Comparison of ENCODE assay signal across 15 cellular contexts in genomic region chr13:110305544-110305943, GRCh38. TPM values are rescaled to one million over a fixed set of nuclear protein-coding genes. Genes with fewer than 3 reads are reported as not detected.
A peak's percentile ranks its signal among the peaks of the same experiment; 100 is the strongest.
DNase-seq lines count a peak whose midpoint lies in the region; ATAC-seq and TF ChIP-seq lines count a peak whose summit lies in the region.
"Had no signal": no experiment of that assay in that cellular context is flagged by ENCODE, and none has a peak within 500 bp of the region (broad histone marks: within the 10 kb centered on the region; RNA-seq: fewer than 3 reads in every experiment).

No MANE protein-coding gene starts in this region.

- intact Hi-C loops in A673 (cut with micrococcal nuclease; ENCODE audit: unreplicated experiment) = loop anchor here (5.0 kb wide), 1 partner anchor 57 kb away; no protein-coding TSS in a partner anchor
- intact Hi-C loops in ovary (cut with DNase I) = loop anchor here (5.0 to 10.0 kb wide), 6 partner anchors 51 to 109 kb away; no protein-coding TSS in a partner anchor

- no peaks in the 10 kb centered on the region for H3K9me3 ChIP-seq in A673 (ENCODE audit: low read depth, low read length, poor library complexity, severe bottlenecking)
- no peaks in the 10 kb centered on the region for H3K9me3 ChIP-seq in T-helper 17 cell (ENCODE audit: control insufficient read depth, low read length, poor library complexity, severe bottlenecking)
- no peaks in the 10 kb centered on the region for H3K9me3 ChIP-seq in ovary

- no peak overlapping the region for H3K27ac Mint-ChIP-seq in T-helper 17 cell

- H3K36me3 Mint-ChIP-seq in T-helper 17 cell (ENCODE audit: low read depth) = peaks cover 10% of the 10 kb centered on the region

- WGBS in ovary, 3 donors = 27 to 40% (median 38%) methylated on average over 2 of the region's 2 CpGs

- H3K27me3 ChIP-seq in A673 (replicated peaks; ENCODE audit: insufficient read depth, low read depth, low read length, poor library complexity) = no peaks in the 10 kb centered on the region
- H3K27me3 ChIP-seq in ovary = no peaks in the 10 kb centered on the region

- H3K27me3 Mint-ChIP-seq in T-helper 17 cell = peaks cover 74% of the 10 kb centered on the region

- DNase-seq in A673 (ENCODE audit: low spot score) = no peak
- no peak for DNase-seq in T-helper 17 cell
- DNase-seq in fibroblast of villous mesenchyme (ENCODE audit: low read depth) = no peak
- no peak for DNase-seq in ovary
- no peak for DNase-seq in glomerular visceral epithelial cell (ENCODE audit: extremely low spot score)
- no peak for DNase-seq in hippocampal formation (lab: John Stamatoyannopoulos, UW)
- no peak for DNase-seq in NCI-H2227 treated with DMSO at 0.1 percent for 48 hours (lab: John Stamatoyannopoulos, UW)
- DNase-seq: activated effector memory CD4-positive, alpha-beta T cell treated with Interleukin-2 at 50 U/mL for 16 hours; AML-193; effector CD8-positive, alpha-beta T cell; NCI-H2081; RPMI8226; stimulated activated CD4-positive, alpha-beta T cell treated with anti-CD3 and anti-CD28 coated beads, Interleukin-2, amount 100 ng/mL, for 24 hours had no signal

- H3K4me1 ChIP-seq in A673 (ENCODE audit: insufficient read depth, low read length, poor library complexity, severe bottlenecking) (peaks cover 35% of the 10 kb centered on the region), ovary (ENCODE audit: insufficient read depth) (peaks cover 24% of the 10 kb centered on the region)

- TF ChIP-seq CTCF in A673 (conservative IDR thresholded peaks at IDR 0.05; ENCODE audit: low read depth, low read length) = no peak
- no peak for TF ChIP-seq CTCF in fibroblast of villous mesenchyme (IDR thresholded peaks at IDR 0.05; ENCODE audit: insufficient read depth, low read depth, low read length)
- TF ChIP-seq CTCF in ovary (IDR thresholded peaks at IDR 0.05) = no peak

- TF ChIP-seq POLR2A in ovary (IDR thresholded peaks at IDR 0.05) = no peak

- peaks cover 12% of the 10 kb centered on the region for H3K4me1 Mint-ChIP-seq in T-helper 17 cell

- H3K27ac ChIP-seq in A673 (ENCODE audit: low read depth, low read length, poor library complexity, severe bottlenecking) (no peak overlapping the region), ovary (peak overlapping the region in 1 of 2 donors; percentile 93)

- no peak for ATAC-seq in T-helper 17 cell
- ATAC-seq in HG03097 (IDR thresholded peaks at IDR 0.05; ENCODE audit: low FRiP score, unreplicated experiment) = no peak
- ATAC-seq: activated CD4-positive, CD25-positive, alpha-beta regulatory T cell treated with anti-CD3 and anti-CD28 coated beads, Interleukin-2, amount 50 U/mL, for 24 hours had no signal

- CTCF ChIA-PET in A673 (lab: Charles Lee) = no interaction called here

- H3K36me3 ChIP-seq in A673 (ENCODE audit: insufficient read depth, low read length, poor library complexity, severe bottlenecking) (no peaks in the 10 kb centered on the region), ovary (no peaks in the 10 kb centered on the region)

- H3K4me3 Mint-ChIP-seq in T-helper 17 cell = peak overlapping the region; percentile 58

- POLR2A ChIA-PET in A673 (lab: Charles Lee; ENCODE audit: low non-redundant PET) = no interaction called here

- TSS peak; percentile 53 for BruUV-seq in A673 (replicated peaks; lab: Mats Ljungman, UMichigan)

- no peak for TF ChIP-seq EP300 in ovary (IDR thresholded peaks at IDR 0.05)

- H3K4me3 ChIP-seq in A673 (ENCODE audit: low read depth, low read length, poor library complexity, severe bottlenecking) (peak overlapping the region; percentile 98), fibroblast of villous mesenchyme (ENCODE audit: low read depth, low read length) (peak overlapping the region; percentile 88), ovary (peak overlapping the region; percentile 85)

RNA-seq across cellular contexts. Expression of gene COL4A1, which starts 1.4 kb away (rescaled TPM):
- total RNA-seq in A673 (2021) = 83.9 and 86.0 TPM in 2 replicates
- under 1 TPM in 1 of 2 donors, not detected in 1; 0.37 TPM for total RNA-seq in T-helper 17 cell
- total RNA-seq in fibroblast of villous mesenchyme = 1,391 and 1,673 TPM in 2 replicates
- 100 to 1,000 TPM in 3 of 7 donors, 10 to 100 TPM in 4; 42.3 to 106 (median 73.2) TPM for total RNA-seq in ovary
- polyA plus RNA-seq in ovary = 100 to 1,000 TPM in 1 of 2 donors, 10 to 100 TPM in 1; 87.5 to 421 TPM

RNA-seq across cellular contexts. Expression of gene COL4A2, which starts 1.5 kb away (rescaled TPM):
- total RNA-seq in A673 (2021) (184 and 193 TPM in 2 replicates), T-helper 17 cell (1 to 10 TPM in 1 of 2 donors, under 1 TPM in 1; 0.07 to 1.9 TPM), fibroblast of villous mesenchyme (756 and 1,116 TPM in 2 replicates), ovary (100 to 1,000 TPM in 5 of 7 donors, 10 to 100 TPM in 2; 59.5 to 171 (median 120) TPM)
- 100 to 1,000 TPM; 136 to 164 TPM for polyA plus RNA-seq in ovary

Comparison
In these comparisons a context has a peak if more than half of its experiments do, and no peak if none do; other contexts are left out.
1. RNA of gene COL4A1, which starts 1.4 kb away (total RNA-seq): 1,391 to 1,673 TPM in fibroblast of villous mesenchyme, 83.9 to 86.0 TPM in A673 and 42.3 to 106 TPM in ovary; 0.37 TPM in T-helper 17 cell; every median in the first group is over 10 times any median in the second.
2. RNA of gene COL4A2, which starts 1.5 kb away (total RNA-seq): 756 to 1,116 TPM in fibroblast of villous mesenchyme, 184 to 193 TPM in A673 and 59.5 to 171 TPM in ovary; 0.07 to 1.9 TPM in T-helper 17 cell; every median in the first group is over 10 times any median in the second.
3. Peak in every context shown above with its lines, with median percentiles within 50 percentile points of each other: H3K4me3 ChIP-seq.